In the genomic region with DNA sequence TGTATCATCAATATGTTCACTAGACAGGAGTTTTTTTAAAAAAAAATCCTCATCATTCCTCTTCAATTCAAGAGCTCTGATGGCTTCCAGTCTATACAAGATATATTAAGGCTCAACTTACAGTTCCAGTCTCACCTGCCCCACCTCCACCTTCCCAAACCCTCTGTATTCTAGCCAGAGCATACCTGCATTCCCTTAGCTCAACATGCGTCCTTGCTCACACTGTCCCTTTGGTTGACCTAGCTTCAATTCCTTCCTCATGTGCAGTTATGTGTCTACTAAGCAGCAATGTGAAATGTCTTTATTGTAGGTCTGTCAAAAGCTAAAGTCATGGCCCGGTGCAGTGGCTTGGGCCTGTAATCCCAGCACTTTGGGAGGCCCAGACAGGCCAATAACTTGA, we compare ENCODE assay signal across 1 cellular context.
TF ChIP-seq lines count a peak whose summit lies in the region.

No MANE protein-coding gene starts in this region.

TF ChIP-seq in GM23338, 12 proteins besides CTCF, POLR2A, EP300 and RAD21 (continued from another document):
- TF ChIP-seq, protein P1, sequence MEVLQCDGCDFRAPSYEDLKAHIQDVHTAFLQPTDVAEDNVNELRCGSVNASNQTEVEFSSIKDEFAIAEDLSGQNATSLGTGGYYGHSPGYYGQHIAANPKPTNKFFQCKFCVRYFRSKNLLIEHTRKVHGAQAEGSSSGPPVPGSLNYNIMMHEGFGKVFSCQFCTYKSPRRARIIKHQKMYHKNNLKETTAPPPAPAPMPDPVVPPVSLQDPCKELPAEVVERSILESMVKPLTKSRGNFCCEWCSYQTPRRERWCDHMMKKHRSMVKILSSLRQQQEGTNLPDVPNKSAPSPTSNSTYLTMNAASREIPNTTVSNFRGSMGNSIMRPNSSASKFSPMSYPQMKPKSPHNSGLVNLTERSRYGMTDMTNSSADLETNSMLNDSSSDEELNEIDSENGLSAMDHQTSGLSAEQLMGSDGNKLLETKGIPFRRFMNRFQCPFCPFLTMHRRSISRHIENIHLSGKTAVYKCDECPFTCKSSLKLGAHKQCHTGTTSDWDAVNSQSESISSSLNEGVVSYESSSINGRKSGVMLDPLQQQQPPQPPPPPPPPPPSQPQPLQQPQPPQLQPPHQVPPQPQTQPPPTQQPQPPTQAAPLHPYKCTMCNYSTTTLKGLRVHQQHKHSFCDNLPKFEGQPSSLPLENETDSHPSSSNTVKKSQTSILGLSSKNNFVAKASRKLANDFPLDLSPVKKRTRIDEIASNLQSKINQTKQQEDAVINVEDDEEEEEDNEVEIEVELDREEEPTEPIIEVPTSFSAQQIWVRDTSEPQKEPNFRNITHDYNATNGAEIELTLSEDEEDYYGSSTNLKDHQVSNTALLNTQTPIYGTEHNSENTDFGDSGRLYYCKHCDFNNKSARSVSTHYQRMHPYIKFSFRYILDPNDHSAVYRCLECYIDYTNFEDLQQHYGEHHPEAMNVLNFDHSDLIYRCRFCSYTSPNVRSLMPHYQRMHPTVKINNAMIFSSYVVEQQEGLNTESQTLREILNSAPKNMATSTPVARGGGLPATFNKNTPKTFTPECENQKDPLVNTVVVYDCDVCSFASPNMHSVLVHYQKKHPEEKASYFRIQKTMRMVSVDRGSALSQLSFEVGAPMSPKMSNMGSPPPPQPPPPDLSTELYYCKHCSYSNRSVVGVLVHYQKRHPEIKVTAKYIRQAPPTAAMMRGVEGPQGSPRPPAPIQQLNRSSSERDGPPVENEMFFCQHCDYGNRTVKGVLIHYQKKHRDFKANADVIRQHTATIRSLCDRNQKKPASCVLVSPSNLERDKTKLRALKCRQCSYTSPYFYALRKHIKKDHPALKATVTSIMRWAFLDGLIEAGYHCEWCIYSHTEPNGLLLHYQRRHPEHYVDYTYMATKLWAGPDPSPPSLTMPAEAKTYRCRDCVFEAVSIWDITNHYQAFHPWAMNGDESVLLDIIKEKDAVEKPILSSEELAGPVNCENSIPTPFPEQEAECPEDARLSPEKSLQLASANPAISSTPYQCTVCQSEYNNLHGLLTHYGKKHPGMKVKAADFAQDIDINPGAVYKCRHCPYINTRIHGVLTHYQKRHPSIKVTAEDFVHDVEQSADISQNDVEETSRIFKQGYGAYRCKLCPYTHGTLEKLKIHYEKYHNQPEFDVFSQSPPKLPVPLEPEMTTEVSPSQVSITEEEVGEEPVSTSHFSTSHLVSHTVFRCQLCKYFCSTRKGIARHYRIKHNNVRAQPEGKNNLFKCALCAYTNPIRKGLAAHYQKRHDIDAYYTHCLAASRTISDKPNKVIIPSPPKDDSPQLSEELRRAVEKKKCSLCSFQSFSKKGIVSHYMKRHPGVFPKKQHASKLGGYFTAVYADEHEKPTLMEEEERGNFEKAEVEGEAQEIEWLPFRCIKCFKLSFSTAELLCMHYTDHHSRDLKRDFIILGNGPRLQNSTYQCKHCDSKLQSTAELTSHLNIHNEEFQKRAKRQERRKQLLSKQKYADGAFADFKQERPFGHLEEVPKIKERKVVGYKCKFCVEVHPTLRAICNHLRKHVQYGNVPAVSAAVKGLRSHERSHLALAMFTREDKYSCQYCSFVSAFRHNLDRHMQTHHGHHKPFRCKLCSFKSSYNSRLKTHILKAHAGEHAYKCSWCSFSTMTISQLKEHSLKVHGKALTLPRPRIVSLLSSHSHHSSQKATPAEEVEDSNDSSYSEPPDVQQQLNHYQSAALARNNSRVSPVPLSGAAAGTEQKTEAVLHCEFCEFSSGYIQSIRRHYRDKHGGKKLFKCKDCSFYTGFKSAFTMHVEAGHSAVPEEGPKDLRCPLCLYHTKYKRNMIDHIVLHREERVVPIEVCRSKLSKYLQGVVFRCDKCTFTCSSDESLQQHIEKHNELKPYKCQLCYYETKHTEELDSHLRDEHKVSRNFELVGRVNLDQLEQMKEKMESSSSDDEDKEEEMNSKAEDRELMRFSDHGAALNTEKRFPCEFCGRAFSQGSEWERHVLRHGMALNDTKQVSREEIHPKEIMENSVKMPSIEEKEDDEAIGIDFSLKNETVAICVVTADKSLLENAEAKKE (CRISPR knock-in tag; IDR thresholded peaks at IDR 0.05): no peak
- TF ChIP-seq JUNB (IDR thresholded peaks at IDR 0.05; ENCODE audit: unreplicated experiment): no peak
- no peak for TF ChIP-seq STAT1 (IDR thresholded peaks at IDR 0.05; ENCODE audit: unreplicated experiment)
- TF ChIP-seq, protein P2, sequence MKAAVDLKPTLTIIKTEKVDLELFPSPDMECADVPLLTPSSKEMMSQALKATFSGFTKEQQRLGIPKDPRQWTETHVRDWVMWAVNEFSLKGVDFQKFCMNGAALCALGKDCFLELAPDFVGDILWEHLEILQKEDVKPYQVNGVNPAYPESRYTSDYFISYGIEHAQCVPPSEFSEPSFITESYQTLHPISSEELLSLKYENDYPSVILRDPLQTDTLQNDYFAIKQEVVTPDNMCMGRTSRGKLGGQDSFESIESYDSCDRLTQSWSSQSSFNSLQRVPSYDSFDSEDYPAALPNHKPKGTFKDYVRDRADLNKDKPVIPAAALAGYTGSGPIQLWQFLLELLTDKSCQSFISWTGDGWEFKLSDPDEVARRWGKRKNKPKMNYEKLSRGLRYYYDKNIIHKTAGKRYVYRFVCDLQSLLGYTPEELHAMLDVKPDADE (IDR thresholded peaks at IDR 0.05): no peak
- no peak for TF ChIP-seq EZH2phosphoT487 (IDR thresholded peaks at IDR 0.05; ENCODE audit: unreplicated experiment)
- TF ChIP-seq ZNF114 (CRISPR knock-in tag; IDR thresholded peaks at IDR 0.05): no peak
- TF ChIP-seq CREB1 (CRISPR knock-in tag; IDR thresholded peaks at IDR 0.05; ENCODE audit: low read depth): no peak
- TF ChIP-seq EZH2 (IDR thresholded peaks at IDR 0.05; ENCODE audit: low read depth, unreplicated experiment): no peak
